15 cellular contexts compared by ENCODE assay signal in genomic region chr1:156112276-156113137, GRCh38. TPM values are rescaled to one million over a fixed set of nuclear protein-coding genes. Genes with fewer than 3 reads are reported as not detected.
DNase-seq lines count a peak whose midpoint lies in the region; ATAC-seq and TF ChIP-seq lines count a peak whose summit lies in the region.
"Had no signal": no experiment of that assay in that cellular context is flagged by ENCODE, and none has a peak within 500 bp of the region (broad histone marks: within the 10 kb centered on the region; RNA-seq: fewer than 3 reads in every experiment).

No MANE protein-coding gene starts in this region.

- H3K36me3 Mint-ChIP-seq in activated CD4-positive, alpha-beta memory T cell treated with anti-CD3 and anti-CD28 coated beads for 36 hours: peaks cover 5% of the 10 kb centered on the region
- H3K36me3 Mint-ChIP-seq in activated CD4-positive, alpha-beta memory T cell treated with anti-CD3 and anti-CD28 coated beads, Interleukin-2, amount 10 ng/mL, durations not matched to agents 7 days and 5 days (ENCODE audit: low read depth): peaks cover 3% of the 10 kb centered on the region
- H3K36me3 Mint-ChIP-seq in brain (peaks cover 18% of the 10 kb centered on the region), mesothelial cell of epicardium (no peaks in the 10 kb centered on the region)

- peak overlapping the region; percentile 29 for H3K4me3 Mint-ChIP-seq in activated CD4-positive, alpha-beta memory T cell treated with anti-CD3 and anti-CD28 coated beads for 36 hours
- H3K4me3 Mint-ChIP-seq in activated CD4-positive, alpha-beta memory T cell treated with anti-CD3 and anti-CD28 coated beads, Interleukin-2, amount 10 ng/mL, durations not matched to agents 7 days and 5 days: no peak overlapping the region
- H3K4me3 Mint-ChIP-seq in brain (peak overlapping the region in 3 of 5 experiments; percentile 60 to 89 (median 79)), mesothelial cell of epicardium (no peak overlapping the region)
- H3K4me3 Mint-ChIP-seq: T-helper 1 cell treated with Interleukin-12 subunit alpha and Interleukin-12 subunit beta and Interleukin-4 antibody, amounts not matched to agents 30 μg/mL and 1 μg/mL, for 36 hours had no signal

- no peak for ATAC-seq in HG02642 (IDR thresholded peaks at IDR 0.05; ENCODE audit: poor library complexity, unreplicated experiment)
- ATAC-seq: esophagus mucosa had no signal

- no peaks in the 10 kb centered on the region for H3K27me3 Mint-ChIP-seq in activated CD4-positive, alpha-beta memory T cell treated with anti-CD3 and anti-CD28 coated beads for 36 hours
- peaks cover 17% of the 10 kb centered on the region for H3K27me3 Mint-ChIP-seq in activated CD4-positive, alpha-beta memory T cell treated with anti-CD3 and anti-CD28 coated beads, Interleukin-2, amount 10 ng/mL, durations not matched to agents 7 days and 5 days
- H3K27me3 Mint-ChIP-seq in brain (peaks cover 9% of the 10 kb centered on the region), mesothelial cell of epicardium (ENCODE audit: low read depth) (peaks cover 2% of the 10 kb centered on the region)

- H3K4me1 Mint-ChIP-seq in activated CD4-positive, alpha-beta memory T cell treated with anti-CD3 and anti-CD28 coated beads for 36 hours (ENCODE audit: low read depth): peaks cover 17% of the 10 kb centered on the region
- peaks cover 34% of the 10 kb centered on the region for H3K4me1 Mint-ChIP-seq in activated CD4-positive, alpha-beta memory T cell treated with anti-CD3 and anti-CD28 coated beads, Interleukin-2, amount 10 ng/mL, durations not matched to agents 7 days and 5 days
- peaks cover 63% of the 10 kb centered on the region for H3K4me1 Mint-ChIP-seq in brain
- peaks cover 36% of the 10 kb centered on the region for H3K4me1 Mint-ChIP-seq in mesothelial cell of epicardium

- CTCF ChIA-PET in activated CD4-positive, alpha-beta memory T cell treated with anti-CD3 and anti-CD28 coated beads for 36 hours (lab: Charles Lee): interaction anchor here (1.6 to 26.8 kb wide), 3 partner anchors 13 to 17 kb away, joined by 7 to 1097 read pairs (median 11); no protein-coding TSS in a partner anchor
- CTCF ChIA-PET in activated CD4-positive, alpha-beta memory T cell treated with anti-CD3 and anti-CD28 coated beads, Interleukin-2, amount 10 ng/mL, durations not matched to agents 7 days and 5 days (lab: Charles Lee): interaction anchor here (0.8 to 9.8 kb wide), 3 partner anchors 14 to 16 kb away, joined by 4 to 98 read pairs (median 12); no protein-coding TSS in a partner anchor
- CTCF ChIA-PET in HEK293T (lab: Yijun Ruan, JAX): interaction anchor here (1.2 to 3.2 kb wide), 4 partner anchors 10 to 17 kb away, joined by 4 to 11 read pairs (median 4); no protein-coding TSS in a partner anchor

- H3K27ac ChIP-seq in temporal lobe (ENCODE audit: low read depth, low read length): peak overlapping the region; percentile 48

- intact Hi-C loops in activated CD4-positive, alpha-beta memory T cell treated with anti-CD3 and anti-CD28 coated beads for 36 hours (cut with micrococcal nuclease): no loop called here

- POLR2A ChIA-PET in activated CD4-positive, alpha-beta memory T cell treated with anti-CD3 and anti-CD28 coated beads for 36 hours (lab: Charles Lee): interaction anchor here (5.3 kb wide), 1 partner anchor 14 kb away, joined by 95 read pairs; no protein-coding TSS in a partner anchor
- POLR2A ChIA-PET in activated CD4-positive, alpha-beta memory T cell treated with anti-CD3 and anti-CD28 coated beads, Interleukin-2, amount 10 ng/mL, durations not matched to agents 7 days and 5 days (lab: Charles Lee): interaction anchor here (1.1 to 9.2 kb wide), 4 partner anchors 8 to 171 kb away, joined by 3 to 111 read pairs (median 40); no protein-coding TSS in a partner anchor
- POLR2A ChIA-PET in HEK293T (lab: Yijun Ruan, JAX): interaction anchor here (0.8 to 6.0 kb wide), 2 partner anchors 11 kb away, joined by 5 to 60 read pairs; no protein-coding TSS in a partner anchor

- no peak overlapping the region for H3K27ac Mint-ChIP-seq in activated CD4-positive, alpha-beta memory T cell treated with anti-CD3 and anti-CD28 coated beads for 36 hours
- H3K27ac Mint-ChIP-seq in activated CD4-positive, alpha-beta memory T cell treated with anti-CD3 and anti-CD28 coated beads, Interleukin-2, amount 10 ng/mL, durations not matched to agents 7 days and 5 days: no peak overlapping the region
- H3K27ac Mint-ChIP-seq in brain: peak overlapping the region; percentile 68 to 99 (median 91)
- peak overlapping the region; percentile 39 for H3K27ac Mint-ChIP-seq in mesothelial cell of epicardium
- H3K27ac Mint-ChIP-seq: T-helper 1 cell treated with Interleukin-12 subunit alpha and Interleukin-12 subunit beta and Interleukin-4 antibody, amounts not matched to agents 30 μg/mL and 1 μg/mL, for 36 hours had no signal

- H3K9me3 Mint-ChIP-seq in activated CD4-positive, alpha-beta memory T cell treated with anti-CD3 and anti-CD28 coated beads for 36 hours: no peaks in the 10 kb centered on the region
- H3K9me3 Mint-ChIP-seq in activated CD4-positive, alpha-beta memory T cell treated with anti-CD3 and anti-CD28 coated beads, Interleukin-2, amount 10 ng/mL, durations not matched to agents 7 days and 5 days: no peaks in the 10 kb centered on the region
- H3K9me3 Mint-ChIP-seq in brain: no peaks in the 10 kb centered on the region
- no peaks in the 10 kb centered on the region for H3K9me3 Mint-ChIP-seq in mesothelial cell of epicardium
- H3K9me3 Mint-ChIP-seq: T-helper 1 cell treated with Interleukin-12 subunit alpha and Interleukin-12 subunit beta and Interleukin-4 antibody, amounts not matched to agents 30 μg/mL and 1 μg/mL, for 36 hours had no signal

- TF ChIP-seq CTCF in brain (conservative IDR thresholded peaks at IDR 0.05): no peak
- TF ChIP-seq CTCF in mesothelial cell of epicardium (IDR thresholded peaks at IDR 0.05; ENCODE audit: unreplicated experiment): no peak

- DNase-seq in activated CD4-positive, alpha-beta memory T cell treated with anti-CD3 and anti-CD28 coated beads for 36 hours: no peak
- DNase-seq in activated CD4-positive, alpha-beta memory T cell treated with anti-CD3 and anti-CD28 coated beads, Interleukin-2, amount 10 ng/mL, durations not matched to agents 7 days and 5 days: no peak
- no peak for DNase-seq in mesothelial cell of epicardium (ENCODE audit: low spot score in 2 of 2, unreplicated experiment in 2 of 2)
- no peak for DNase-seq in stimulated activated CD8-positive, alpha-beta memory T cell treated with anti-CD3 and anti-CD28 coated beads, Interleukin-4, amount 100 ng/mL, for 48 hours
- DNase-seq in HEK293T (ENCODE audit: extremely low spot score): no peak
- DNase-seq: 8988T, aorta, DMS79 treated with DMSO at 0.1 percent for 48 hours, NCI-H1092, NCI-H69 had no signal

TF ChIP-seq in HEK293T, 16 proteins besides CTCF, POLR2A, EP300 and RAD21 (continues in another document):
- TF ChIP-seq ELF4 (IDR thresholded peaks at IDR 0.05) (no peak), HDGF (IDR thresholded peaks at IDR 0.05; ENCODE audit: borderline replicate concordance) (no peak), FOXM1 (IDR thresholded peaks at IDR 0.05; ENCODE audit: borderline replicate concordance) (no peak), SUZ12 (IDR thresholded peaks at IDR 0.05) (no peak), ARNT (IDR thresholded peaks at IDR 0.05) (no peak), L3MBTL2 (conservative IDR thresholded peaks at IDR 0.05) (no peak), FOXA1 (IDR thresholded peaks at IDR 0.05) (no peak), LEF1 (IDR thresholded peaks at IDR 0.05; ENCODE audit: borderline replicate concordance) (no peak), SP1 (IDR thresholded peaks at IDR 0.05) (no peak), CTBP1 (IDR thresholded peaks at IDR 0.05; ENCODE audit: borderline replicate concordance) (no peak), NFRKB (IDR thresholded peaks at IDR 0.05) (no peak), TARDBP (IDR thresholded peaks at IDR 0.05) (no peak), FOXK2 (IDR thresholded peaks at IDR 0.05) (no peak), ZNF384 (IDR thresholded peaks at IDR 0.05) (no peak)

RNA-seq across cellular contexts. Expression of gene LMNA, which starts 2.0 kb away (rescaled TPM):
- 100 to 1,000 TPM; 210 to 211 TPM for total RNA-seq in activated CD4-positive, alpha-beta memory T cell treated with anti-CD3 and anti-CD28 coated beads for 36 hours
- 100 to 1,000 TPM in 1 of 2 experiments, 10 to 100 TPM in 1; 93.6 to 101 TPM for total RNA-seq in activated CD4-positive, alpha-beta memory T cell treated with anti-CD3 and anti-CD28 coated beads, Interleukin-2, amount 10 ng/mL, durations not matched to agents 7 days and 5 days
- 55.1 TPM for polyA plus RNA-seq in brain (ENCODE audit: insufficient read depth, low read depth, low replicate concordance)
- total RNA-seq in mesothelial cell of epicardium (91.7 to 96.9 TPM (median 92.4 TPM) in 3 replicates), temporal lobe (20.4 TPM)

RNA-seq across cellular contexts. Expression of gene MEX3A, which starts 30.2 kb away (rescaled TPM):
- total RNA-seq in activated CD4-positive, alpha-beta memory T cell treated with anti-CD3 and anti-CD28 coated beads for 36 hours: under 1 TPM; 0.43 to 0.51 TPM
- under 1 TPM in 1 of 2 experiments, not detected in 1; 0.05 TPM for total RNA-seq in activated CD4-positive, alpha-beta memory T cell treated with anti-CD3 and anti-CD28 coated beads, Interleukin-2, amount 10 ng/mL, durations not matched to agents 7 days and 5 days
- 91.7 TPM for polyA plus RNA-seq in brain (ENCODE audit: insufficient read depth, low read depth, low replicate concordance)
- total RNA-seq in mesothelial cell of epicardium: 107 to 112 TPM (median 112 TPM) in 3 replicates
- 44.0 TPM for total RNA-seq in temporal lobe

RNA-seq across cellular contexts. Expression of gene SEMA4A, which starts 40.9 kb away (rescaled TPM):
- total RNA-seq in activated CD4-positive, alpha-beta memory T cell treated with anti-CD3 and anti-CD28 coated beads for 36 hours: 10 to 100 TPM; 68.2 to 75.1 TPM
- 10 to 100 TPM; 20.8 to 21.5 TPM for total RNA-seq in activated CD4-positive, alpha-beta memory T cell treated with anti-CD3 and anti-CD28 coated beads, Interleukin-2, amount 10 ng/mL, durations not matched to agents 7 days and 5 days
- polyA plus RNA-seq in brain (ENCODE audit: insufficient read depth, low read depth, low replicate concordance): 6.6 TPM
- total RNA-seq in mesothelial cell of epicardium (18.7 to 21.0 TPM (median 19.8 TPM) in 3 replicates), temporal lobe (24.8 TPM)

RNA-seq across cellular contexts. Expression of gene RAB25, which starts 51.5 kb away (rescaled TPM):
- under 1 TPM; 0.52 to 0.56 TPM for total RNA-seq in activated CD4-positive, alpha-beta memory T cell treated with anti-CD3 and anti-CD28 coated beads for 36 hours
- total RNA-seq in activated CD4-positive, alpha-beta memory T cell treated with anti-CD3 and anti-CD28 coated beads, Interleukin-2, amount 10 ng/mL, durations not matched to agents 7 days and 5 days: under 1 TPM in 1 of 2 experiments, not detected in 1; 0.53 TPM
- 113 TPM for polyA plus RNA-seq in brain (ENCODE audit: insufficient read depth, low read depth, low replicate concordance)
- total RNA-seq in mesothelial cell of epicardium (51.1 to 52.6 TPM (median 51.2 TPM) in 3 replicates), temporal lobe (not detected)
- total RNA-seq: aorta had no signal

RNA-seq across cellular contexts. Expression of gene LAMTOR2, which starts 57.9 kb away (rescaled TPM):
- 10 to 100 TPM; 61.4 to 65.1 TPM for total RNA-seq in activated CD4-positive, alpha-beta memory T cell treated with anti-CD3 and anti-CD28 coated beads for 36 hours
- total RNA-seq in activated CD4-positive, alpha-beta memory T cell treated with anti-CD3 and anti-CD28 coated beads, Interleukin-2, amount 10 ng/mL, durations not matched to agents 7 days and 5 days: 10 to 100 TPM; 63.1 to 66.2 TPM
- 126 TPM for polyA plus RNA-seq in brain (ENCODE audit: insufficient read depth, low read depth, low replicate concordance)
- total RNA-seq in mesothelial cell of epicardium (39.2 to 43.4 TPM (median 39.5 TPM) in 3 replicates), temporal lobe (37.9 TPM)

Comparison
In these comparisons a context has a peak if more than half of its experiments do, and no peak if none do; other contexts are left out.
1. H3K4me3 Mint-ChIP-seq: peak in activated CD4-positive, alpha-beta memory T cell treated with anti-CD3 and anti-CD28 coated beads for 36 hours (single experiment) and brain (3 of 5); none in activated CD4-positive, alpha-beta memory T cell treated with anti-CD3 and anti-CD28 coated beads, Interleukin-2, amount 10 ng/mL, durations not matched to agents 7 days and 5 days (single experiment) and mesothelial cell of epicardium (single experiment).
2. H3K27ac Mint-ChIP-seq: peak in brain (5 of 5) and mesothelial cell of epicardium (single experiment); none in activated CD4-positive, alpha-beta memory T cell treated with anti-CD3 and anti-CD28 coated beads for 36 hours (single experiment) and activated CD4-positive, alpha-beta memory T cell treated with anti-CD3 and anti-CD28 coated beads, Interleukin-2, amount 10 ng/mL, durations not matched to agents 7 days and 5 days (single experiment).
3. RNA of gene MEX3A, which starts 30.2 kb away (total RNA-seq): 107 to 112 TPM in mesothelial cell of epicardium and 44.0 TPM in temporal lobe (single experiment); 0.43 to 0.51 TPM in activated CD4-positive, alpha-beta memory T cell treated with anti-CD3 and anti-CD28 coated beads for 36 hours and 0.05 TPM in activated CD4-positive, alpha-beta memory T cell treated with anti-CD3 and anti-CD28 coated beads, Interleukin-2, amount 10 ng/mL, durations not matched to agents 7 days and 5 days; every median in the first group is over 10 times any median in the second.